ENCODE assay signal across 23 cellular contexts in the genomic region with DNA sequence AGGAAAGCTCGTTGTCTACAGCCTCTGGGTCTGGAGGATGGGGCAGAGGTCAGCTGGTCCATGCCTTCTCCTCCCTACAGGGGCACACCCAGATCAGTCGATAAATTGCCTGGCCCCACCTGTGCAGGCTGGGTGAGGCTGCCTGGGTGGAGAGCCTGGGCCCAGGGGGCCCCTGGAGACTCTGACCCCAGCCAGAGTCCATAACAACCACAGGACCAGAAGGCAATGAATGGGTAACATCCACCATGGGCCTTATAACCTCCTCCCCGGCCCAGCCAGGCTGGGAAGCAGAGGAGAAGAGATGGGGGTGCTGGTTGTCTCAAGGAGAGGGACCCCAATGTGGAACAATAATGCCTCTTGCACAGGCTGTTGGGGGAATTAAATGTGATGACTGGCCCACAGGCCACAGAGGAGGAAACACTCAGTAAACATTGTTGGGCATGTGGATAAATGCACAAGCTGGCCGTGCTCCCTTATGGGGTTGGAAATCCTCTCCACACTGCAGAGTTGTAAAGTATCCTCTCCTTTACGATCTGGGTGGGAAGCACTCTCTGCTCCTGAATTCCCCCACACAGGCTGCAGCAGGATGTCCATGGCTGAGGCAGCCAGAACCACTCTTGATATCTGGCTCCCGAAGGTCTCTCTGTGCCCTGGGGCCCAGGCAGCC. TPM values are rescaled to one million over a fixed set of nuclear protein-coding genes. Genes with fewer than 3 reads are reported as not detected.
DNase-seq lines count a peak whose midpoint lies in the region; ATAC-seq, FAIRE-seq and TF ChIP-seq lines count a peak whose summit lies in the region.
"Had no signal": no experiment of that assay in that cellular context is flagged by ENCODE, and none has a peak within 500 bp of the region (broad histone marks: within the 10 kb centered on the region; RNA-seq: fewer than 3 reads in every experiment).

No MANE protein-coding gene starts in this region.

- FAIRE-seq in H1 (lab: Jason Lieb, UNC), result no peak
- FAIRE-seq: GM12891, pancreas had no signal

- no peak overlapping the region for H2BK5ac ChIP-seq in H1 (ENCODE audit: low read depth, low read length)

- no peak overlapping the region for H3K4me2 ChIP-seq in H1 (ENCODE audit: insufficient read depth in 1 of 2, low read depth in 2 of 2, low read length in 2 of 2)

- no peak overlapping the region for H2BK120ac ChIP-seq in H1 (replicated peaks; ENCODE audit: low read depth, low read length)

- H2BK15ac ChIP-seq in H1 (ENCODE audit: low read length), result 0 out of 2 replicates have a peak overlapping the region, but pooled peaks have one; percentile 46

- H3K79me2 ChIP-seq in H1 (ENCODE audit: control insufficient read depth in 1 of 2, insufficient read depth in 2 of 2, low read length in 2 of 2), result no peaks in the 10 kb centered on the region

- POLR2A ChIA-PET in H1 (lab: Charles Lee; ENCODE audit: partially characterized antibody), result interaction anchor here (1.6 to 7.9 kb wide), 2 partner anchors 18 to 57 kb away, joined by 4 to 71 read pairs; a partner anchor contains a TSS

- no peak overlapping the region for H3K18ac ChIP-seq in H1 (ENCODE audit: extremely low read depth, low read length)

- H2AK5ac ChIP-seq in H1 (ENCODE audit: low read depth, low read length), result no peak overlapping the region

- no peak overlapping the region for H2BK20ac ChIP-seq in H1 (ENCODE audit: low read length)

- H3K79me1 ChIP-seq in H1 (ENCODE audit: low read depth, low read length), result no peaks in the 10 kb centered on the region

- H3K27ac ChIP-seq in left ventricle myocardium inferior (replicated peaks), result peak overlapping the region; percentile 55
- H3K27ac ChIP-seq in H1 (ENCODE audit: low read depth, low read length), result no peak overlapping the region
- H3K27ac ChIP-seq in muscle layer of duodenum (ENCODE audit: low read length), result peak overlapping the region; percentile 40
- H3K27ac ChIP-seq: BLaER1 treated with 17β-estradiol and CSF1 and Interleukin-3, amounts not matched to agents 10 nM and 100 nM; pancreas; tibial nerve had no signal

- WGBS in H1 (ENCODE audit: extremely low coverage in 1 of 2, insufficient coverage in 1 of 2, insufficient read length in 1 of 2, insufficient replicate concordance in 2 of 2, low coverage in 1 of 2, low lambda C conversion rate in 2 of 2, missing lambda C conversion rate in 1 of 2), 2 experiments, result 90% methylated on average over 6 of the region's 6 CpGs; no CpG with 5 or more reads in 1 of the 2 experiments

- H3K36me3 ChIP-seq in left ventricle myocardium inferior (no peaks in the 10 kb centered on the region), H1 (ENCODE audit: control insufficient read depth in 2 of 4, insufficient read depth in 4 of 4, low read length in 3 of 4) (no peaks in the 10 kb centered on the region), muscle layer of duodenum (ENCODE audit: control insufficient read depth in 1 of 2, insufficient read depth in 2 of 2, low read length in 2 of 2) (no peaks in the 10 kb centered on the region)
- H3K36me3 ChIP-seq: BLaER1 treated with 17β-estradiol and CSF1 and Interleukin-3, amounts not matched to agents 10 nM and 100 nM; pancreas; tibial nerve had no signal

- H4K91ac ChIP-seq in H1 (replicated peaks; ENCODE audit: insufficient read length, low read length), result no peak overlapping the region

- H4K8ac ChIP-seq in H1 (ENCODE audit: extremely low read depth, insufficient read depth, low read length), result no peak overlapping the region

- H3K9me3 ChIP-seq in left ventricle myocardium inferior (replicated peaks) (no peaks in the 10 kb centered on the region), H1 (ENCODE audit: insufficient read depth in 2 of 2, low read depth in 1 of 2, low read length in 1 of 2) (no peaks in the 10 kb centered on the region), muscle layer of duodenum (ENCODE audit: control insufficient read depth in 1 of 2, low read length in 2 of 2) (no peaks in the 10 kb centered on the region)
- H3K9me3 ChIP-seq: BLaER1 treated with 17β-estradiol and CSF1 and Interleukin-3, amounts not matched to agents 10 nM and 100 nM; pancreas; tibial nerve had no signal

- no peak overlapping the region for H4K5ac ChIP-seq in H1 (ENCODE audit: insufficient read length, low read depth, low read length)

- TF ChIP-seq RAD21 in H1 (IDR thresholded peaks at IDR 0.05 in 1 of 2, conservative IDR thresholded peaks at IDR 0.05 in 1 of 2; ENCODE audit: low read depth in 2 of 2, low read length in 2 of 2), result no peak

- TF ChIP-seq EP300 in H1 (IDR thresholded peaks at IDR 0.05; ENCODE audit: borderline replicate concordance in 1 of 2, low read depth in 2 of 2, low read length in 2 of 2), result no peak

- intact Hi-C loops in left ventricle myocardium inferior (cut with micrococcal nuclease) (no loop called here), left ventricle myocardium superior (cut with micrococcal nuclease) (no loop called here)

- H3K14ac ChIP-seq in H1 (ENCODE audit: insufficient read length), result no peak overlapping the region

- no peak overlapping the region for H3K9ac ChIP-seq in H1 (replicated peaks in 1 of 4; ENCODE audit: extremely low read depth in 1 of 4, low read depth in 3 of 4, low read length in 3 of 4)
- H3K9ac ChIP-seq: BLaER1 treated with 17β-estradiol and CSF1 and Interleukin-3, amounts not matched to agents 10 nM and 100 nM had no signal

- ATAC-seq in left ventricle myocardium superior (no peak), GM18873 (IDR thresholded peaks at IDR 0.05; ENCODE audit: low FRiP score, unreplicated experiment) (no peak), GM21737 (IDR thresholded peaks at IDR 0.05; ENCODE audit: unreplicated experiment) (no peak)
- ATAC-seq: activated T-helper 17 cell treated with anti-CD3 and anti-CD28 coated beads, Interleukin-2, amount 50 U/mL, for 72 hours; left cardiac atrium; pancreas; right cardiac atrium had no signal

- H3K23ac ChIP-seq in H1 (ENCODE audit: insufficient read length), result no peak overlapping the region

- H3K4me1 ChIP-seq in left ventricle myocardium inferior (peaks cover 63% of the 10 kb centered on the region), H1 (replicated peaks in 1 of 4; ENCODE audit: control insufficient read depth in 3 of 4, insufficient read depth in 4 of 4, low read length in 3 of 4) (peaks cover 2 to 36% (median 22%) of the 10 kb centered on the region in 4 experiments), muscle layer of duodenum (ENCODE audit: control insufficient read depth in 1 of 2, insufficient read depth in 2 of 2, low read length in 2 of 2) (peaks cover 19 to 32% of the 10 kb centered on the region in 2 donors)

- DNase-seq in left ventricle myocardium inferior, result no peak
- DNase-seq in left ventricle myocardium superior, result no peak
- DNase-seq in H1 (ENCODE audit: low read depth in 1 of 2, low spot score in 2 of 2), result no peak
- DNase-seq in SW 1271 (lab: John Stamatoyannopoulos, UW), result no peak
- DNase-seq in AG08395 (ENCODE audit: low spot score), result no peak
- DNase-seq: activated CD4-positive, alpha-beta memory T cell treated with anti-CD3 and anti-CD28 coated beads for 36 hours; activated CD8-positive, alpha-beta memory T cell treated with anti-CD3 and anti-CD28 coated beads, Interleukin-2, amount 50 U/mL, for 48 hours; Calu3; H7; Kasumi-1; left cardiac atrium; NCI-H1048; NCI-H187; NCI-H748 treated with DMSO at 0.1 percent for 48 hours; right cardiac atrium had no signal

- no peak overlapping the region for H2AFZ ChIP-seq in H1 (ENCODE audit: low read length)

- H3K56ac ChIP-seq in H1 (replicated peaks; ENCODE audit: insufficient read length, low read depth, low read length), result no peak overlapping the region

- H3K4me3 ChIP-seq in left ventricle myocardium inferior (no peak overlapping the region), H1 (ENCODE audit: extremely low read depth in 1 of 4, insufficient read depth in 2 of 4, low read depth in 3 of 4, low read length in 4 of 4) (no peak overlapping the region), muscle layer of duodenum (ENCODE audit: low read depth in 1 of 2, low read length in 2 of 2) (no peak overlapping the region)
- H3K4me3 ChIP-seq: BLaER1 treated with 17β-estradiol and CSF1 and Interleukin-3, amounts not matched to agents 10 nM and 100 nM; pancreas; tibial nerve had no signal

- no peaks in the 10 kb centered on the region for H4K20me1 ChIP-seq in H1 (replicated peaks in 1 of 2; ENCODE audit: control insufficient read depth in 1 of 2, insufficient read depth in 2 of 2, low read length in 2 of 2)
- H4K20me1 ChIP-seq: BLaER1 treated with 17β-estradiol and CSF1 and Interleukin-3, amounts not matched to agents 10 nM and 100 nM had no signal

- no peak overlapping the region for H2BK12ac ChIP-seq in H1 (ENCODE audit: low read depth, low read length)

- no peaks in the 10 kb centered on the region for H3K23me2 ChIP-seq in H1 (ENCODE audit: low read depth, low read length)

- no peak overlapping the region for H3K4ac ChIP-seq in H1 (replicated peaks; ENCODE audit: insufficient read length, low read depth, low read length)

- H3K27me3 ChIP-seq in left ventricle myocardium inferior (ENCODE audit: low read depth) (no peaks in the 10 kb centered on the region), H1 (replicated peaks in 1 of 4; ENCODE audit: control insufficient read depth in 3 of 4, extremely low read depth in 1 of 4, insufficient read depth in 3 of 4, low read length in 3 of 4) (peaks cover 0 to 2% (median 0%) of the 10 kb centered on the region in 4 experiments; a peak in 2 of 7 replicates), muscle layer of duodenum (ENCODE audit: low read depth, low read length) (no peaks in the 10 kb centered on the region)
- H3K27me3 ChIP-seq: BLaER1 treated with 17β-estradiol and CSF1 and Interleukin-3, amounts not matched to agents 10 nM and 100 nM; pancreas; tibial nerve had no signal

- TF ChIP-seq POLR2A in H1 (IDR thresholded peaks at IDR 0.05; ENCODE audit: control extremely low read depth in 1 of 2, low read depth in 2 of 2, low read length in 2 of 2), result no peak

- CTCF ChIA-PET in H1 (lab: Charles Lee; ENCODE audit: partially characterized antibody), result interaction anchor here (1.0 to 2.5 kb wide), 6 partner anchors 11 to 139 kb away, joined by 3 to 11 read pairs (median 4); no protein-coding TSS in a partner anchor

- TF ChIP-seq CTCF in left ventricle myocardium inferior (IDR thresholded peaks at IDR 0.05; ENCODE audit: borderline replicate concordance) (no peak), H1 (IDR thresholded peaks at IDR 0.05; ENCODE audit: control extremely low read depth in 1 of 3, insufficient read depth in 1 of 3, low read depth in 1 of 3, low read length in 3 of 3) (no peak)

RNA-seq across cellular contexts. Expression of a gene that starts 56.7 kb away (rescaled TPM):
- 101 TPM for total RNA-seq in left ventricle myocardium inferior
- 107 TPM for total RNA-seq in left ventricle myocardium superior
- 20.8 and 26.7 TPM in 2 replicates for total RNA-seq in H1 (2021; fragmentation: NEBNext Ultra II Directional; extraction: Animal tissue kit (Norgen Biotek cat#: 25700))
- polyA plus RNA-seq in H1 (2011; rRNA removed), result 9.7 and 14.4 TPM in 2 replicates
- 12.0 TPM for polyA plus RNA-seq in H1 (2011; cell fraction: cytosol; rRNA removed)
- 17.7 TPM for polyA plus RNA-seq in H1 (2011; cell fraction: nucleus; rRNA removed)
- 24.8 to 32.2 TPM (median 27.7 TPM) in 4 replicates for polyA plus RNA-seq in H1 (2012, experiment 1 of 2)
- 5.9 TPM for polyA plus RNA-seq in H1 (2012, experiment 2 of 2)
- 21.6 TPM for polyA plus RNA-seq in H1 (2013, experiment 1 of 2)
- 22.3 TPM for polyA plus RNA-seq in H1 (2013, experiment 2 of 2)
- 22.6 and 27.7 TPM in 2 replicates for polyA minus RNA-seq in H1 (2011; rRNA and poly(A)+ RNA removed)
- 22.5 TPM for polyA minus RNA-seq in H1 (2011; cell fraction: cytosol; rRNA and poly(A)+ RNA removed)
- 52.2 TPM for polyA minus RNA-seq in H1 (2011; cell fraction: nucleus; rRNA and poly(A)+ RNA removed)
